In the genomic region with DNA sequence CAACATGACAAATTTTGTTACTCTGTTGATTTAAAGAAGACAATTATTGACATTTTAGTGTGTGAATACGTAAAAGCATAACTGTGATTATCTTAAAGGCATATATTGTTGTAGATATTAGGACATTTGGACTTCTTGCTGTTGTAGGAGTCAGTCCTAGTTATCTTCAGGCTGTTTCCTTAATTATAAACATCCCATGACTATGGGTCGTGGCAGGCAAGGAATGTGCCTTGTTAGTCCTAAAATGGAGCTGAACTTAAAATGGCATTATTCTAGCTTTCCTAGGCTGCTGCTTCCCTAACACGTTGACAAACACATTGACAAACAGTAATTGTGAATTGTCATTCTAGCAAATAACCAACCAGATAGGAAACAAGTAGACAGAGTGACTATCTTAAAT, we compare ENCODE assay signal across 1 cellular context.
TF ChIP-seq lines count a peak whose summit lies in the region.

No MANE protein-coding gene starts in this region.

TF ChIP-seq in HepG2, 621 proteins besides CTCF, POLR2A, EP300 and RAD21:
- TF ChIP-seq GMEB2 (CRISPR knock-in tag; IDR thresholded peaks at IDR 0.05; ENCODE audit: low read depth): no peak
- TF ChIP-seq TBX2 (CRISPR knock-in tag; IDR thresholded peaks at IDR 0.05; ENCODE audit: borderline replicate concordance): no peak
- no peak for TF ChIP-seq GFI1 (CRISPR knock-in tag; IDR thresholded peaks at IDR 0.05; ENCODE audit: borderline replicate concordance)
- TF ChIP-seq ZNF30 (CRISPR knock-in tag; IDR thresholded peaks at IDR 0.05): no peak
- TF ChIP-seq GABPA (IDR thresholded peaks at IDR 0.05; ENCODE audit: low read depth, low read length): no peak
- no peak for TF ChIP-seq GABPA (CRISPR knock-in tag; IDR thresholded peaks at IDR 0.05; ENCODE audit: low read depth)
- TF ChIP-seq IKZF1 (IDR thresholded peaks at IDR 0.05): no peak
- no peak for TF ChIP-seq PCBP2 (optimal IDR thresholded peaks at IDR 0.05; ENCODE audit: low read depth, low read length, poor library complexity, severe bottlenecking)
- no peak for TF ChIP-seq ZNF792 (CRISPR knock-in tag; IDR thresholded peaks at IDR 0.05)
- TF ChIP-seq, protein P1, sequence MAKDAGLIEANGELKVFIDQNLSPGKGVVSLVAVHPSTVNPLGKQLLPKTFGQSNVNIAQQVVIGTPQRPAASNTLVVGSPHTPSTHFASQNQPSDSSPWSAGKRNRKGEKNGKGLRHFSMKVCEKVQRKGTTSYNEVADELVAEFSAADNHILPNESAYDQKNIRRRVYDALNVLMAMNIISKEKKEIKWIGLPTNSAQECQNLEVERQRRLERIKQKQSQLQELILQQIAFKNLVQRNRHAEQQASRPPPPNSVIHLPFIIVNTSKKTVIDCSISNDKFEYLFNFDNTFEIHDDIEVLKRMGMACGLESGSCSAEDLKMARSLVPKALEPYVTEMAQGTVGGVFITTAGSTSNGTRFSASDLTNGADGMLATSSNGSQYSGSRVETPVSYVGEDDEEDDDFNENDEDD (CRISPR knock-in tag; IDR thresholded peaks at IDR 0.05; ENCODE audit: borderline replicate concordance): no peak
- no peak for TF ChIP-seq PAF1 (CRISPR knock-in tag; IDR thresholded peaks at IDR 0.05)
- TF ChIP-seq ZFP62 (CRISPR knock-in tag; IDR thresholded peaks at IDR 0.05): no peak
- no peak for TF ChIP-seq AHDC1 (CRISPR knock-in tag; IDR thresholded peaks at IDR 0.05; ENCODE audit: borderline replicate concordance)
- no peak for TF ChIP-seq NFE2L2 (IDR thresholded peaks at IDR 0.05; ENCODE audit: low read length)
- TF ChIP-seq ZNF326 (CRISPR knock-in tag; IDR thresholded peaks at IDR 0.05; ENCODE audit: borderline replicate concordance): no peak
- no peak for TF ChIP-seq ZNF619 (CRISPR knock-in tag; IDR thresholded peaks at IDR 0.05)
TF ChIP-seq in HepG2: peak in this region for 0.
